13 cellular contexts compared by ENCODE assay signal in genomic region chr14:93049867-93050331, GRCh38.
DNase-seq lines count a peak whose midpoint lies in the region; TF ChIP-seq lines count a peak whose summit lies in the region.
"Had no signal": no experiment of that assay in that cellular context is flagged by ENCODE, and none has a peak within 500 bp of the region (broad histone marks: within the 10 kb centered on the region; RNA-seq: fewer than 3 reads in every experiment).

No MANE protein-coding gene starts in this region.

- no peaks in the 10 kb centered on the region for H3K36me3 Mint-ChIP-seq in endothelial cell (ENCODE audit: low read depth, unreplicated experiment)

- peaks cover 43% of the 10 kb centered on the region for H3K4me1 Mint-ChIP-seq in endothelial cell (ENCODE audit: unreplicated experiment)

- no peak overlapping the region for H3K9ac ChIP-seq in muscle layer of colon (ENCODE audit: low read length)

- 17 to 43% methylated on average over 10 to 12 of the region's 12 CpGs for WGBS in thyroid gland, 2 donors

- intact Hi-C loops in thyroid gland (cut with DNase I): no loop called here

- TF ChIP-seq CTCF in endothelial cell (IDR thresholded peaks at IDR 0.05; ENCODE audit: unreplicated experiment): no peak
- TF ChIP-seq CTCF in thyroid gland (IDR thresholded peaks at IDR 0.05): peak in 3 of 6 experiments; percentile 9 to 15 (median 14)

- H3K27ac ChIP-seq in muscle layer of colon (ENCODE audit: low read depth, low read length): peak overlapping the region; percentile 69
- H3K27ac ChIP-seq in thyroid gland: peak overlapping the region; percentile 36 to 90 (median 73)
- H3K27ac ChIP-seq: neutrophil, VCaP had no signal

- peaks cover 7% of the 10 kb centered on the region for H3K27me3 Mint-ChIP-seq in endothelial cell (ENCODE audit: unreplicated experiment)

- H3K4me3 ChIP-seq in muscle layer of colon (ENCODE audit: low read depth in 1 of 2, low read length in 2 of 2) (no peak overlapping the region), thyroid gland (replicated peaks in 1 of 3) (no peak overlapping the region)
- H3K4me3 ChIP-seq: ascending aorta, MG63 had no signal

- no peaks in the 10 kb centered on the region for H3K9me3 Mint-ChIP-seq in endothelial cell (ENCODE audit: unreplicated experiment)

- DNase-seq in NCI-H69 (lab: John Stamatoyannopoulos, UW) (peak; percentile 55), endothelial cell (ENCODE audit: low spot score) (peak; percentile 47), thyroid gland (peak; percentile 57 to 63), LoVo (ENCODE audit: low spot score) (no peak)
- DNase-seq in central memory CD4-positive, alpha-beta T cell: no peak
- no peak for DNase-seq in stimulated activated CD4-positive, alpha-beta T cell treated with anti-CD3 and anti-CD28 coated beads, Interleukin-12 subunit alpha, Interleukin-12 subunit beta, amount 100 ng/mL, for 4 hours
- DNase-seq: MG63; SIG-M5; stimulated activated CD4-positive, alpha-beta T cell treated with anti-CD3 and anti-CD28 coated beads, Interleukin-4, amount 100 ng/mL, for 24 hours had no signal

- no peak overlapping the region for H3K4me3 Mint-ChIP-seq in endothelial cell (ENCODE audit: unreplicated experiment)

- TF ChIP-seq POLR2A in thyroid gland (IDR thresholded peaks at IDR 0.05): peak in 1 of 2 donors; percentile 38

- H3K27ac Mint-ChIP-seq in endothelial cell (ENCODE audit: unreplicated experiment): no peak overlapping the region

- H3K4me1 ChIP-seq in muscle layer of colon (ENCODE audit: insufficient read depth, low read length): peaks cover 72% of the 10 kb centered on the region
- H3K4me1 ChIP-seq in thyroid gland: peaks cover 49 to 81% of the 10 kb centered on the region in 2 donors

- H3K27me3 ChIP-seq in muscle layer of colon (ENCODE audit: control insufficient read depth in 1 of 2, insufficient read depth in 2 of 2, low read length in 2 of 2) (no peaks in the 10 kb centered on the region), thyroid gland (no peaks in the 10 kb centered on the region)
- H3K27me3 ChIP-seq: ascending aorta, MG63, neutrophil had no signal

- no peaks in the 10 kb centered on the region for H3K9me3 ChIP-seq in muscle layer of colon (ENCODE audit: low read length)
- H3K9me3 ChIP-seq in thyroid gland: no peaks in the 10 kb centered on the region
- H3K9me3 ChIP-seq: ascending aorta, MG63, neutrophil had no signal

- no peaks in the 10 kb centered on the region for H3K36me3 ChIP-seq in muscle layer of colon (ENCODE audit: insufficient read depth, low read length)
- no peaks in the 10 kb centered on the region for H3K36me3 ChIP-seq in thyroid gland
- H3K36me3 ChIP-seq: ascending aorta, MG63 had no signal

Comparison
In these comparisons a context has a peak if more than half of its experiments do, and no peak if none do; other contexts are left out.
1. DNase-seq: peak in NCI-H69 (single experiment), endothelial cell (single experiment) and thyroid gland (2 of 2); none in central memory CD4-positive, alpha-beta T cell (single experiment), LoVo (single experiment) and stimulated activated CD4-positive, alpha-beta T cell treated with anti-CD3 and anti-CD28 coated beads, Interleukin-12 subunit alpha, Interleukin-12 subunit beta, amount 100 ng/mL, for 4 hours (single experiment).